ENCODE assay signal across 13 cellular contexts in genomic region chr2:33378551-33379220, GRCh38.
A peak's percentile ranks its signal among the peaks of the same experiment; 100 is the strongest.
DNase-seq lines count a peak whose midpoint lies in the region; ATAC-seq, FAIRE-seq and TF ChIP-seq lines count a peak whose summit lies in the region.
"Had no signal": no experiment of that assay in that cellular context is flagged by ENCODE, and none has a peak within 500 bp of the region (broad histone marks: within the 10 kb centered on the region; RNA-seq: fewer than 3 reads in every experiment).

No MANE protein-coding gene starts in this region.

- ATAC-seq in SK-N-SH treated with all-trans-retinoic acid at 6 μM for 48 hours (peak; percentile 43), GM19328 (IDR thresholded peaks at IDR 0.05; ENCODE audit: unreplicated experiment) (no peak)

- H3K4me1 ChIP-seq in mesendoderm (ENCODE audit: control insufficient read depth, low read depth, low read length) (no peaks in the 10 kb centered on the region), osteoblast (ENCODE audit: insufficient read depth, low read length) (peaks cover 31% of the 10 kb centered on the region)

- H3K27ac ChIP-seq in mesendoderm (ENCODE audit: low read depth, low read length) = no peak overlapping the region
- no peak overlapping the region for H3K27ac ChIP-seq in osteoblast (ENCODE audit: low read depth, low read length)
- H3K27ac ChIP-seq: KMS-11 had no signal

- H3K4me3 Mint-ChIP-seq in progenitor cell of endocrine pancreas (ENCODE audit: low read depth) = no peak overlapping the region
- H3K4me3 Mint-ChIP-seq: CD4-positive, alpha-beta memory T cell; immature natural killer cell had no signal

- DNase-seq in H54 (ENCODE audit: insufficient read length, low spot score) = no peak
- peak; percentile 74 for DNase-seq in foreskin melanocyte
- DNase-seq in progenitor cell of endocrine pancreas (ENCODE audit: low spot score, unreplicated experiment) = no peak
- no peak for DNase-seq in T1000 (lab: John Stamatoyannopoulos, UW)
- no peak for DNase-seq in mesendoderm
- no peak for DNase-seq in osteoblast (ENCODE audit: insufficient read length, low spot score, missing footprints)
- DNase-seq: CD4-positive, alpha-beta memory T cell; GOT3; immature natural killer cell had no signal

- no peak overlapping the region for H3K56ac ChIP-seq in mesendoderm (ENCODE audit: low read length)

- H3K23ac ChIP-seq in mesendoderm (ENCODE audit: low read length) = no peak overlapping the region

- H3K79me2 ChIP-seq in mesendoderm (ENCODE audit: control insufficient read depth, insufficient read depth, low read length) (no peaks in the 10 kb centered on the region), osteoblast (ENCODE audit: insufficient read depth, low read length) (no peaks in the 10 kb centered on the region)

- WGBS in mesendoderm (ENCODE audit: extremely low coverage, insufficient coverage, low lambda C conversion rate) = no CpG with 5 or more reads among the region's 4 CpGs

- no peaks in the 10 kb centered on the region for H3K27me3 ChIP-seq in mesendoderm (ENCODE audit: insufficient read depth, low read length, poor library complexity)
- H3K27me3 ChIP-seq in osteoblast (ENCODE audit: insufficient read depth, low read length) = no peaks in the 10 kb centered on the region

- no peak for TF ChIP-seq CTCF in progenitor cell of endocrine pancreas (IDR thresholded peaks at IDR 0.05; ENCODE audit: unreplicated experiment)
- no peak for TF ChIP-seq CTCF in osteoblast (IDR thresholded peaks at IDR 0.05; ENCODE audit: extremely low read depth, low read depth, low read length)

- FAIRE-seq in H54 (lab: Jason Lieb, UNC) = peak; percentile 55
- FAIRE-seq: endothelial cell of umbilical vein had no signal

- no peak overlapping the region for H2AK5ac ChIP-seq in mesendoderm (ENCODE audit: low read length)

- no peak overlapping the region for H2AFZ ChIP-seq in osteoblast (ENCODE audit: low read length)

- H3K36me3 ChIP-seq in mesendoderm (ENCODE audit: control insufficient read depth, insufficient read depth, low read length) (no peaks in the 10 kb centered on the region), osteoblast (ENCODE audit: insufficient read depth, low read length) (peaks cover 12% of the 10 kb centered on the region)

- H2BK120ac ChIP-seq in mesendoderm (ENCODE audit: low read depth, low read length) = no peak overlapping the region

- H3K4ac ChIP-seq in mesendoderm (ENCODE audit: low read depth, low read length) = no peak overlapping the region

- H4K8ac ChIP-seq in mesendoderm (ENCODE audit: low read depth, low read length) = no peak overlapping the region

- no peak overlapping the region for H3K9ac ChIP-seq in mesendoderm (ENCODE audit: low read length)
- H3K9ac ChIP-seq: KMS-11 had no signal

- no peaks in the 10 kb centered on the region for H4K20me1 ChIP-seq in osteoblast (ENCODE audit: insufficient read depth, low read length)

- H3K27ac Mint-ChIP-seq in progenitor cell of endocrine pancreas = peak overlapping the region; percentile 86
- H3K27ac Mint-ChIP-seq: CD4-positive, alpha-beta memory T cell; immature natural killer cell had no signal

- H3K4me2 ChIP-seq in mesendoderm (ENCODE audit: low read length) (no peak overlapping the region), osteoblast (ENCODE audit: insufficient read depth, low read length) (no peak overlapping the region)
- H3K4me2 ChIP-seq: KMS-11 had no signal

- no peaks in the 10 kb centered on the region for H3K27me3 Mint-ChIP-seq in progenitor cell of endocrine pancreas

- H3K79me1 ChIP-seq in mesendoderm (ENCODE audit: low read length) = no peaks in the 10 kb centered on the region

- H2BK5ac ChIP-seq in mesendoderm (ENCODE audit: low read length) = no peak overlapping the region

- no peak overlapping the region for H3K4me3 ChIP-seq in mesendoderm (ENCODE audit: low read length)
- H3K4me3 ChIP-seq in osteoblast (ENCODE audit: insufficient read depth, low read length) = no peak overlapping the region

- H3K18ac ChIP-seq in mesendoderm (ENCODE audit: low read length) = no peak overlapping the region

- no peak overlapping the region for H2BK15ac ChIP-seq in mesendoderm (replicated peaks; ENCODE audit: low read depth)

- no peaks in the 10 kb centered on the region for H3K9me3 ChIP-seq in osteoblast (ENCODE audit: low read depth, low read length)

- TF ChIP-seq POLR2A in H54 (IDR thresholded peaks at IDR 0.05; ENCODE audit: low read depth, low read length) = no peak

- H3K9me3 Mint-ChIP-seq in progenitor cell of endocrine pancreas (ENCODE audit: low read depth) = no peaks in the 10 kb centered on the region
- H3K9me3 Mint-ChIP-seq: CD4-positive, alpha-beta memory T cell; immature natural killer cell had no signal

- no peak overlapping the region for H4K5ac ChIP-seq in mesendoderm (ENCODE audit: low read length)

- peaks cover 4% of the 10 kb centered on the region for H3K4me1 Mint-ChIP-seq in progenitor cell of endocrine pancreas (ENCODE audit: low read depth)
- H3K4me1 Mint-ChIP-seq: CD4-positive, alpha-beta memory T cell; immature natural killer cell had no signal

- no peaks in the 10 kb centered on the region for H3K36me3 Mint-ChIP-seq in progenitor cell of endocrine pancreas (ENCODE audit: insufficient read depth)
- H3K36me3 Mint-ChIP-seq: CD4-positive, alpha-beta memory T cell; immature natural killer cell had no signal

TF ChIP-seq in SK-N-SH treated with all-trans-retinoic acid at 6 μM for 48 hours, 23 proteins besides CTCF, POLR2A, EP300 and RAD21:
- no peak for TF ChIP-seq ZC3H10 (CRISPR knock-in tag; IDR thresholded peaks at IDR 0.05)
- TF ChIP-seq ZFP30 (CRISPR knock-in tag; IDR thresholded peaks at IDR 0.05) = no peak
- no peak for TF ChIP-seq RARB (CRISPR knock-in tag; IDR thresholded peaks at IDR 0.05)
- no peak for TF ChIP-seq CSDC2 (CRISPR knock-in tag; IDR thresholded peaks at IDR 0.05)
- TF ChIP-seq BACH2 (CRISPR knock-in tag; IDR thresholded peaks at IDR 0.05; ENCODE audit: borderline replicate concordance) = no peak
- no peak for TF ChIP-seq CSRNP3 (CRISPR knock-in tag; IDR thresholded peaks at IDR 0.05)
